9 cellular contexts compared by ENCODE assay signal in genomic region chr13:79775830-79776229, GRCh38.
DNase-seq lines count a peak whose midpoint lies in the region; ATAC-seq, FAIRE-seq and TF ChIP-seq lines count a peak whose summit lies in the region.
"Had no signal": no experiment of that assay in that cellular context is flagged by ENCODE, and none has a peak within 500 bp of the region (broad histone marks: within the 10 kb centered on the region; RNA-seq: fewer than 3 reads in every experiment).

No MANE protein-coding gene starts in this region.

- peak overlapping the region; percentile 84; the same call in 1 of the 3 replicates for H2BK15ac ChIP-seq in IMR-90 (ENCODE audit: low read depth, low read length)

- peak overlapping the region; percentile 71 to 74; a peak in 2 of 4 replicates for H4K8ac ChIP-seq in IMR-90 (ENCODE audit: low read depth in 2 of 2, low read length in 2 of 2)

- H3K36me3 Mint-ChIP-seq in activated T-helper 1 cell treated with anti-CD3 and anti-CD28 coated beads, Interleukin-12 subunit alpha, Interleukin-12 subunit beta, Interleukin-2, Interleukin-4 antibody, amounts not matched to agents 30 ng/mL and 10 ng/mL and 1 ng/mL, durations not matched to agents 14 hours and 24 hours and 36 hours (ENCODE audit: low read depth) = no peaks in the 10 kb centered on the region
- H3K36me3 Mint-ChIP-seq: activated naive CD4-positive, alpha-beta T cell treated with anti-CD3 and anti-CD28 coated beads, Interleukin-2, amount 50 U/mL, for 24 hours had no signal

- no peak overlapping the region for H3K23ac ChIP-seq in IMR-90 (ENCODE audit: low read depth, low read length)

- no peak overlapping the region for H2AK9ac ChIP-seq in IMR-90 (replicated peaks; ENCODE audit: low read depth, low read length, poor library complexity)

- peak overlapping the region; percentile 79; the same call in 1 of the 2 replicates for H3K18ac ChIP-seq in IMR-90 (ENCODE audit: low read depth, low read length)

- no peak for TF ChIP-seq POLR2A in IMR-90 (IDR thresholded peaks at IDR 0.05; ENCODE audit: low read depth, low read length)

- DNase-seq in IMR-90 (peak; percentile 87), hepatic stellate cell (ENCODE audit: low spot score) (peak; percentile 40), smooth muscle cell (lab: John Stamatoyannopoulos, UW; ENCODE audit: unreplicated experiment) (no peak)
- no peak for DNase-seq in activated T-helper 1 cell treated with anti-CD3 and anti-CD28 coated beads, Interleukin-12 subunit alpha, Interleukin-12 subunit beta, Interleukin-2, Interleukin-4 antibody, amounts not matched to agents 30 ng/mL and 10 ng/mL and 1 ng/mL, durations not matched to agents 14 hours and 24 hours and 36 hours (ENCODE audit: low spot score)

- no peaks in the 10 kb centered on the region for H3K27me3 Mint-ChIP-seq in activated T-helper 1 cell treated with anti-CD3 and anti-CD28 coated beads, Interleukin-12 subunit alpha, Interleukin-12 subunit beta, Interleukin-2, Interleukin-4 antibody, amounts not matched to agents 30 ng/mL and 10 ng/mL and 1 ng/mL, durations not matched to agents 14 hours and 24 hours and 36 hours (ENCODE audit: insufficient read depth)
- H3K27me3 Mint-ChIP-seq: activated naive CD4-positive, alpha-beta T cell treated with anti-CD3 and anti-CD28 coated beads, Interleukin-2, amount 50 U/mL, for 24 hours; stimulated activated naive CD8-positive, alpha-beta T cell treated with anti-CD3 and anti-CD28 coated beads, Interleukin-15, Interleukin-2, amounts not matched to agents 100 ng/mL and 50 ng/mL, for 24 hours had no signal

- TF ChIP-seq CTCF in GM12874 (IDR thresholded peaks at IDR 0.05; ENCODE audit: insufficient read depth, low read depth, low read length) = peak; percentile 57
- peak; percentile 81 for TF ChIP-seq CTCF in IMR-90 (conservative IDR thresholded peaks at IDR 0.05; ENCODE audit: low read depth, low read length)
- peak; percentile 74 for TF ChIP-seq CTCF in smooth muscle cell (IDR thresholded peaks at IDR 0.05; ENCODE audit: borderline replicate concordance, insufficient read depth, poor library complexity, severe bottlenecking)

- no peak overlapping the region for H2AFZ ChIP-seq in IMR-90 (replicated peaks; ENCODE audit: low read length, poor library complexity)
- peak overlapping the region; percentile 56 for H2AFZ ChIP-seq in smooth muscle cell (ENCODE audit: low read depth)

- FAIRE-seq in TTC549 (lab: Jason Lieb, UNC) = peak; percentile 97

- no peak overlapping the region for H3K4me3 Mint-ChIP-seq in activated T-helper 1 cell treated with anti-CD3 and anti-CD28 coated beads, Interleukin-12 subunit alpha, Interleukin-12 subunit beta, Interleukin-2, Interleukin-4 antibody, amounts not matched to agents 30 ng/mL and 10 ng/mL and 1 ng/mL, durations not matched to agents 14 hours and 24 hours and 36 hours
- H3K4me3 Mint-ChIP-seq: activated naive CD4-positive, alpha-beta T cell treated with anti-CD3 and anti-CD28 coated beads, Interleukin-2, amount 50 U/mL, for 24 hours; stimulated activated naive CD8-positive, alpha-beta T cell treated with anti-CD3 and anti-CD28 coated beads, Interleukin-15, Interleukin-2, amounts not matched to agents 100 ng/mL and 50 ng/mL, for 24 hours had no signal

- peak overlapping the region; percentile 53; the same call in 1 of the 2 replicates for H4K91ac ChIP-seq in IMR-90 (ENCODE audit: insufficient read depth, low read depth, low read length)

- TF ChIP-seq RAD21 in IMR-90 (IDR thresholded peaks at IDR 0.05; ENCODE audit: low read length) = peak; percentile 93

- peak overlapping the region; percentile 90 for H2BK20ac ChIP-seq in IMR-90 (ENCODE audit: low read depth, low read length)

- peak overlapping the region; percentile 56; the same call in 1 of the 2 replicates for H2BK120ac ChIP-seq in IMR-90 (ENCODE audit: low read depth, low read length)

- H3K79me2 ChIP-seq in smooth muscle cell (ENCODE audit: low read depth) = no peaks in the 10 kb centered on the region

- H3K27me3 ChIP-seq in IMR-90 (ENCODE audit: control insufficient read depth, insufficient read depth, low read length) (no peaks in the 10 kb centered on the region), smooth muscle cell (ENCODE audit: low read depth) (no peaks in the 10 kb centered on the region)

- H3K9ac ChIP-seq in IMR-90 (ENCODE audit: low read depth, low read length) (peak overlapping the region; percentile 45; the same call in 1 of the 2 replicates), smooth muscle cell (ENCODE audit: low read depth) (no peak overlapping the region)

- no peak overlapping the region; the same call in 1 of the 2 replicates for H3K56ac ChIP-seq in IMR-90 (ENCODE audit: extremely low read depth, insufficient read depth, low read length)

- BruUV-seq in IMR-90 (replicated peaks; lab: Mats Ljungman, UMichigan) = no TSS peak

- H3K9me3 ChIP-seq in IMR-90 (ENCODE audit: control insufficient read depth, insufficient read depth, low read length) (no peaks in the 10 kb centered on the region), smooth muscle cell (replicated peaks; ENCODE audit: low read depth) (no peaks in the 10 kb centered on the region)

- peak; percentile 83 for ATAC-seq in IMR-90 (ENCODE audit: low read depth)
- ATAC-seq in GM18868 (IDR thresholded peaks at IDR 0.05; ENCODE audit: unreplicated experiment) = no peak

- no peak overlapping the region; the same call in 1 of the 2 replicates for H3K4me2 ChIP-seq in IMR-90 (ENCODE audit: low read depth, low read length)
- H3K4me2 ChIP-seq in smooth muscle cell = peak overlapping the region; percentile 52

- H3K14ac ChIP-seq in IMR-90 (replicated peaks; ENCODE audit: low read depth, low read length) = no peak overlapping the region; the same call in 1 of the 2 replicates

- no peaks in the 10 kb centered on the region for H3K79me1 ChIP-seq in IMR-90 (ENCODE audit: low read depth in 1 of 2, low read length in 2 of 2)

- intact Hi-C loops in IMR-90 (cut with micrococcal nuclease) = loop anchor here (1.0 to 10.0 kb wide), 7 partner anchors 99 to 588 kb away; no protein-coding TSS in a partner anchor
- intact Hi-C loops in activated T-helper 1 cell treated with anti-CD3 and anti-CD28 coated beads, Interleukin-12 subunit alpha, Interleukin-12 subunit beta, Interleukin-2, Interleukin-4 antibody, amounts not matched to agents 30 ng/mL and 10 ng/mL and 1 ng/mL, durations not matched to agents 14 hours and 24 hours and 36 hours (cut with micrococcal nuclease) = no loop called here

- dilution Hi-C loops in IMR-90 (cut with HindIII; ENCODE audit: low sequenced_read_pairs, unreplicated experiment) = no loop called here

- H3K4me3 ChIP-seq in IMR-90 (ENCODE audit: insufficient read depth, low read depth, low read length) = no peak overlapping the region
- no peak overlapping the region for H3K4me3 ChIP-seq in smooth muscle cell

- H4K20me1 ChIP-seq in IMR-90 (ENCODE audit: insufficient read depth, low read length) = no peaks in the 10 kb centered on the region
- no peaks in the 10 kb centered on the region for H4K20me1 ChIP-seq in smooth muscle cell (ENCODE audit: low read depth)

- no peak overlapping the region for H2AK5ac ChIP-seq in IMR-90 (ENCODE audit: low read depth, low read length)

- no peaks in the 10 kb centered on the region for H3K4me1 Mint-ChIP-seq in activated T-helper 1 cell treated with anti-CD3 and anti-CD28 coated beads, Interleukin-12 subunit alpha, Interleukin-12 subunit beta, Interleukin-2, Interleukin-4 antibody, amounts not matched to agents 30 ng/mL and 10 ng/mL and 1 ng/mL, durations not matched to agents 14 hours and 24 hours and 36 hours (ENCODE audit: low read depth)
- H3K4me1 Mint-ChIP-seq: activated naive CD4-positive, alpha-beta T cell treated with anti-CD3 and anti-CD28 coated beads, Interleukin-2, amount 50 U/mL, for 24 hours had no signal

- H3K4me1 ChIP-seq in IMR-90 (ENCODE audit: control insufficient read depth, insufficient read depth, low read length) (peaks cover 7% of the 10 kb centered on the region), smooth muscle cell (ENCODE audit: low read depth) (peaks cover 34% of the 10 kb centered on the region)

- H3K27ac ChIP-seq in IMR-90 (ENCODE audit: insufficient read depth, low read length) (no peak overlapping the region), smooth muscle cell (ENCODE audit: low read depth) (peak overlapping the region; percentile 76)

- peaks cover 10% of the 10 kb centered on the region for H3F3A ChIP-seq in smooth muscle cell (ENCODE audit: low read depth)

- H3K36me3 ChIP-seq in IMR-90 (ENCODE audit: control insufficient read depth, insufficient read depth, low read length) (no peaks in the 10 kb centered on the region), smooth muscle cell (ENCODE audit: low read depth) (no peaks in the 10 kb centered on the region)

- H3K27ac Mint-ChIP-seq in activated T-helper 1 cell treated with anti-CD3 and anti-CD28 coated beads, Interleukin-12 subunit alpha, Interleukin-12 subunit beta, Interleukin-2, Interleukin-4 antibody, amounts not matched to agents 30 ng/mL and 10 ng/mL and 1 ng/mL, durations not matched to agents 14 hours and 24 hours and 36 hours = no peak overlapping the region
- H3K27ac Mint-ChIP-seq: activated naive CD4-positive, alpha-beta T cell treated with anti-CD3 and anti-CD28 coated beads, Interleukin-2, amount 50 U/mL, for 24 hours; stimulated activated naive CD8-positive, alpha-beta T cell treated with anti-CD3 and anti-CD28 coated beads, Interleukin-15, Interleukin-2, amounts not matched to agents 100 ng/mL and 50 ng/mL, for 24 hours had no signal

- H3K4ac ChIP-seq in IMR-90 (ENCODE audit: low read depth, low read length) = peak overlapping the region; percentile 23; the same call in 1 of the 2 replicates

- H3K9me1 ChIP-seq in IMR-90 (ENCODE audit: insufficient read depth, low read length) = 0 out of 2 replicates have a peak, but pooled peaks cover 4% of the 10 kb centered on the region

- POLR2A ChIA-PET in IMR-90 (lab: Charles Lee; ENCODE audit: unreplicated experiment) = interaction anchor here (0.6 kb wide), 1 partner anchor 559 kb away, joined by 5 read pairs; no protein-coding TSS in a partner anchor

- CTCF ChIA-PET in IMR-90 (lab: Yijun Ruan, JAX) = interaction anchor here (0.7 to 1.5 kb wide), 8 partner anchors 12 to 883 kb away, joined by 3 to 5 read pairs (median 3); no protein-coding TSS in a partner anchor

- no CpG with 5 or more reads among the region's 1 CpG for WGBS in IMR-90 (ENCODE audit: extremely low coverage in 2 of 2, insufficient read length in 1 of 2), 2 experiments
- 2% methylated on average over 1 of the region's 1 CpG for WGBS in smooth muscle cell (ENCODE audit: low lambda C conversion rate)

- H4K5ac ChIP-seq in IMR-90 (ENCODE audit: low read depth, low read length) = peak overlapping the region; percentile 20; the same call in 1 of the 2 replicates

- peak overlapping the region; percentile 77 for H2BK5ac ChIP-seq in IMR-90 (ENCODE audit: low read depth, low read length, poor library complexity, severe bottlenecking)

- in situ Hi-C loops in IMR-90 (cut with MboI; ENCODE audit: low sequenced_read_pairs) = loop anchor here (10.0 to 25.0 kb wide), 2 partner anchors 261 to 589 kb away; no protein-coding TSS in a partner anchor

- peaks cover 8% of the 10 kb centered on the region for H3K9me3 Mint-ChIP-seq in activated T-helper 1 cell treated with anti-CD3 and anti-CD28 coated beads, Interleukin-12 subunit alpha, Interleukin-12 subunit beta, Interleukin-2, Interleukin-4 antibody, amounts not matched to agents 30 ng/mL and 10 ng/mL and 1 ng/mL, durations not matched to agents 14 hours and 24 hours and 36 hours
- H3K9me3 Mint-ChIP-seq: stimulated activated naive CD8-positive, alpha-beta T cell treated with anti-CD3 and anti-CD28 coated beads, Interleukin-15, Interleukin-2, amounts not matched to agents 100 ng/mL and 50 ng/mL, for 24 hours had no signal

Comparison
In these comparisons a context has a peak if more than half of its experiments do, and no peak if none do; other contexts are left out.
1. DNase-seq: peak in IMR-90 (single experiment) and hepatic stellate cell (single experiment); none in smooth muscle cell (single experiment) and activated T-helper 1 cell treated with anti-CD3 and anti-CD28 coated beads, Interleukin-12 subunit alpha, Interleukin-12 subunit beta, Interleukin-2, Interleukin-4 antibody, amounts not matched to agents 30 ng/mL and 10 ng/mL and 1 ng/mL, durations not matched to agents 14 hours and 24 hours and 36 hours (single experiment).
2. Peak in every context shown above with its lines, with median percentiles within 50 percentile points of each other: CTCF ChIP-seq.